In the genomic region with DNA sequence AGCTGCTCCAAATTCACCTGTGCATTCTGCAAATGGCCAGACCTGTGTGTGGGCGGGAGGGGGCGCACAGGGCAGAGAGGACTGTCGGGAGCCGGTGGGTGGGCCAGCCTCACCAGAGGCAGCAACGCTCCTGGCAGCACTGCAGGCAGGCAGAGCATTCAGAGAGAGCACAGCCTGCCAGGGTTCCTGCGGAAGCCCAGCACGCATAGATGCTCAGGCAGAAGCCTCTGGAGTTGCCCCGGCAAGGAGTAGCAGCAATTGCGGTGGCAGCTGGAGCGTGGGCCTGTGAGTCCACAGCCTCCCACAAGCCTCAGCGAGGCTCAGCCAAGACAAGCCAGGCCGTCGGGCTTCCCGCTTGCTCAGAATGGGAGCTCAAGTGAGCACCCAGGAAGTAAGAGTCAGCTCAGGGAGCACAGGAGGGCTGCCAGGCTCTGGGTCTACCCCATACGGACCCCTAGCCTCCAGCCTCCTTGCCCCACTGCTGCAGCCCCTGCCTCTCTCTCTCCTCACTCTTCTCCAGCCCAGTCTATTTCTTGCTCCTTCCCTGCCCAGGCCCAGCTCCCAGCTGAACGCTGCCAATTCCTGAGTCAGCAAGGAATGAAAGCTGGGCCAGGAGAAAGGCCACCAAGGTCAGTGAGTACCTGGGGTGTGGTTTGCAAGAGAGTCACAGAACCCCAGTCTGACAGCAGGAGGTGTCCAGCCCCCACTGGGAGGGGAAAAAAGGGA, we compare ENCODE assay signal across 1 cellular context.
TF ChIP-seq lines count a peak whose summit lies in the region.

No MANE protein-coding gene starts in this region.

TF ChIP-seq in GM23338, 12 proteins besides CTCF, POLR2A, EP300 and RAD21 (continued from another document):
- TF ChIP-seq ZNF462 (CRISPR knock-in tag; IDR thresholded peaks at IDR 0.05) (no peak), EZH2phosphoT487 (IDR thresholded peaks at IDR 0.05; ENCODE audit: unreplicated experiment) (no peak), NANOG (IDR thresholded peaks at IDR 0.05; ENCODE audit: borderline replicate concordance) (no peak), JUNB (IDR thresholded peaks at IDR 0.05; ENCODE audit: unreplicated experiment) (no peak), EZH2 (IDR thresholded peaks at IDR 0.05; ENCODE audit: low read depth, unreplicated experiment) (no peak), CREB1 (CRISPR knock-in tag; IDR thresholded peaks at IDR 0.05; ENCODE audit: low read depth) (no peak)
